Comparison of ENCODE assay signal across 8 cellular contexts in genomic region chr1:179809506-179810366, GRCh38.
DNase-seq lines count a peak whose midpoint lies in the region; ATAC-seq and TF ChIP-seq lines count a peak whose summit lies in the region.

No MANE protein-coding gene starts in this region.

- H3K36me3 ChIP-seq in adipocyte (ENCODE audit: control insufficient read depth, insufficient read depth, low read length, severe bottlenecking): no peaks in the 10 kb centered on the region
- H3K36me3 ChIP-seq in right atrium auricular region: no peaks in the 10 kb centered on the region

- ATAC-seq in HG02610 (IDR thresholded peaks at IDR 0.05; ENCODE audit: unreplicated experiment): peak; percentile 53
- peak; percentile 65 for ATAC-seq in sciatic nerve
- ATAC-seq in HG02938 (IDR thresholded peaks at IDR 0.05; ENCODE audit: unreplicated experiment): no peak

- H3K4me1 ChIP-seq in adipocyte (ENCODE audit: control insufficient read depth, insufficient read depth, low read length) (peaks cover 7% of the 10 kb centered on the region), right atrium auricular region (peaks cover 0 to 6% of the 10 kb centered on the region in 2 donors)

- TF ChIP-seq CTCF in GM12864 (IDR thresholded peaks at IDR 0.05; ENCODE audit: low read depth, low read length, missing control alignments) (peak; percentile 94), right atrium auricular region (IDR thresholded peaks at IDR 0.05) (peak; percentile 87 to 92)

- H3K4me3 ChIP-seq in GM12864 (ENCODE audit: low read depth, low read length) (no peak overlapping the region), adipocyte (ENCODE audit: low read length) (no peak overlapping the region), right atrium auricular region (no peak overlapping the region)

- H3K9me3 ChIP-seq in adipocyte (ENCODE audit: control insufficient read depth, low read length): no peaks in the 10 kb centered on the region
- no peaks in the 10 kb centered on the region for H3K9me3 ChIP-seq in right atrium auricular region

- peaks cover 40% of the 10 kb centered on the region for H3K27me3 ChIP-seq in adipocyte (replicated peaks; ENCODE audit: control insufficient read depth, insufficient read depth, low read length)
- no peaks in the 10 kb centered on the region for H3K27me3 ChIP-seq in right atrium auricular region

- DNase-seq in GM12864 (ENCODE audit: low read depth) (peak; percentile 35), NCI-H1417 treated with DMSO at 0.1 percent for 48 hours (lab: John Stamatoyannopoulos, UW) (peak; percentile 35), T follicular helper cell (ENCODE audit: low read depth) (peak; percentile 59), adipocyte (ENCODE audit: low read depth) (peak; percentile 87), right atrium auricular region (ENCODE audit: low spot score) (no peak), sciatic nerve (ENCODE audit: low spot score) (peak; percentile 68)

- no peak overlapping the region for H3K27ac ChIP-seq in right atrium auricular region

- intact Hi-C loops in sciatic nerve (cut with DNase I): loop anchor here (2.0 kb wide), 1 partner anchor 101 kb away; no protein-coding TSS in a partner anchor

- H3K9ac ChIP-seq in adipocyte (ENCODE audit: low read length): no peak overlapping the region
